8 cellular contexts compared by ENCODE assay signal in the genomic region with DNA sequence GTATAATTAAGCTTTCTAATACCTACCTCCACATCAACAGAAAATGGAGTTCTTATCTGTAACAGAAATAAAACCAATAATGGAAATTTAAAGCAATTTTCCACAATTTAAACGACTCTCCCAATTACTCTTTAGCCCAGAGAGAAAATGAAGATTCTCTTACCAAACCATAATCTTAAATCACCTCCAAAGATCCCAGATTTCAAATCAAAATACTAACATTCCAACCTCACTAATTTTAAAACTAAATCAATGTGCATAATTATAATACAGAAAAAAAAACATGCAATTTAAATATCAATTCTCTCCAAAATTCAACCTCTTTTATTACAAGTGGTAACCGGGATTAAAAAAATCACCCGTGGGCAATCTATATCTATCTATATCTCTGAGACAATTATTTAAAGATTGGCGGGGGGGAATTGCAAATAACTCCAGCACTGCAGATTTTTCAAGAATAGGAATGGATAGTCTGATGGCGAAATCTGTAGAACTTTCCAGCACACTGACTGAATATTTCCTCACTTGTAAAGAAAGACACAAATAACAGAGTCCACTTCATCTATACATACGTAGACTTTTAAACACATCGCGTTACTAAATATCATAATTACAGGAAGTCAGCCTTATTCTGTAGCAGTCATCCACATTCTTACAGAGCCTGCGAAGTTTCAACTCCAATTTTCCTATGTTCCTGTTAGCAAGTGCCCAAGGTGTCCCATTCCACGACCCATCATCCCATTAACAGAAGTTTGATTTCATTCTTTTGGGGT. TPM values are rescaled to one million over a fixed set of nuclear protein-coding genes. Genes with fewer than 3 reads are reported as not detected.
DNase-seq lines count a peak whose midpoint lies in the region; ATAC-seq and TF ChIP-seq lines count a peak whose summit lies in the region.

No MANE protein-coding gene starts in this region.

- CTCF ChIA-PET in WTC11 (lab: Charles Lee), result no interaction called here

- H3K9me3 Mint-ChIP-seq in activated naive CD4-positive, alpha-beta T cell treated with anti-CD3 and anti-CD28 coated beads, Interleukin-2, amount 50 U/mL, for 24 hours, result no peaks in the 10 kb centered on the region
- no peaks in the 10 kb centered on the region for H3K9me3 Mint-ChIP-seq in WTC11

- no peaks in the 10 kb centered on the region for H3K27me3 Mint-ChIP-seq in activated naive CD4-positive, alpha-beta T cell treated with anti-CD3 and anti-CD28 coated beads, Interleukin-2, amount 50 U/mL, for 24 hours
- H3K27me3 Mint-ChIP-seq in WTC11 (ENCODE audit: low read depth), result no peaks in the 10 kb centered on the region; the same call in 1 of the 2 replicates

- H3K36me3 Mint-ChIP-seq in activated naive CD4-positive, alpha-beta T cell treated with anti-CD3 and anti-CD28 coated beads, Interleukin-2, amount 50 U/mL, for 24 hours, result peaks cover 8% of the 10 kb centered on the region
- H3K36me3 Mint-ChIP-seq in WTC11, result peaks cover 15% of the 10 kb centered on the region

- TF ChIP-seq CTCF in WTC11 (IDR thresholded peaks at IDR 0.05), result no peak

- POLR2A ChIA-PET in WTC11 (lab: Charles Lee), result interaction anchor here (0.5 to 0.8 kb wide), 2 partner anchors 104 to 189 kb away, joined by 3 read pairs; no protein-coding TSS in a partner anchor

- ATAC-seq in WTC11 (no peak), GM18519 (IDR thresholded peaks at IDR 0.05; ENCODE audit: low FRiP score, unreplicated experiment) (no peak), GM19397 (IDR thresholded peaks at IDR 0.05; ENCODE audit: unreplicated experiment) (no peak), GM19452 (IDR thresholded peaks at IDR 0.05; ENCODE audit: unreplicated experiment) (no peak)

- H3K4me3 Mint-ChIP-seq in activated naive CD4-positive, alpha-beta T cell treated with anti-CD3 and anti-CD28 coated beads, Interleukin-2, amount 50 U/mL, for 24 hours, result peak overlapping the region; percentile 97
- H3K4me3 Mint-ChIP-seq in WTC11, result peak overlapping the region; percentile 98

- no peak for DNase-seq in activated naive CD4-positive, alpha-beta T cell treated with Interleukin-2 at 50 U/mL for 16 hours
- DNase-seq in WTC11 (ENCODE audit: low spot score) (no peak), glomerular visceral epithelial cell (ENCODE audit: extremely low spot score) (peak; percentile 20), skeletal muscle cell (ENCODE audit: low read depth) (no peak)

- peaks cover 50% of the 10 kb centered on the region for H3K4me1 Mint-ChIP-seq in activated naive CD4-positive, alpha-beta T cell treated with anti-CD3 and anti-CD28 coated beads, Interleukin-2, amount 50 U/mL, for 24 hours
- H3K4me1 Mint-ChIP-seq in WTC11, result peaks cover 32% of the 10 kb centered on the region

- peak overlapping the region; percentile 91 for H3K27ac Mint-ChIP-seq in activated naive CD4-positive, alpha-beta T cell treated with anti-CD3 and anti-CD28 coated beads, Interleukin-2, amount 50 U/mL, for 24 hours
- peak overlapping the region; percentile 83 for H3K27ac Mint-ChIP-seq in WTC11

- peak overlapping the region; percentile 97 for H3K4me3 ChIP-seq in skeletal muscle cell (ENCODE audit: low read depth, low read length)

TF ChIP-seq in WTC11, 78 proteins besides CTCF, POLR2A, EP300 and RAD21:
- TF ChIP-seq, protein P1, sequence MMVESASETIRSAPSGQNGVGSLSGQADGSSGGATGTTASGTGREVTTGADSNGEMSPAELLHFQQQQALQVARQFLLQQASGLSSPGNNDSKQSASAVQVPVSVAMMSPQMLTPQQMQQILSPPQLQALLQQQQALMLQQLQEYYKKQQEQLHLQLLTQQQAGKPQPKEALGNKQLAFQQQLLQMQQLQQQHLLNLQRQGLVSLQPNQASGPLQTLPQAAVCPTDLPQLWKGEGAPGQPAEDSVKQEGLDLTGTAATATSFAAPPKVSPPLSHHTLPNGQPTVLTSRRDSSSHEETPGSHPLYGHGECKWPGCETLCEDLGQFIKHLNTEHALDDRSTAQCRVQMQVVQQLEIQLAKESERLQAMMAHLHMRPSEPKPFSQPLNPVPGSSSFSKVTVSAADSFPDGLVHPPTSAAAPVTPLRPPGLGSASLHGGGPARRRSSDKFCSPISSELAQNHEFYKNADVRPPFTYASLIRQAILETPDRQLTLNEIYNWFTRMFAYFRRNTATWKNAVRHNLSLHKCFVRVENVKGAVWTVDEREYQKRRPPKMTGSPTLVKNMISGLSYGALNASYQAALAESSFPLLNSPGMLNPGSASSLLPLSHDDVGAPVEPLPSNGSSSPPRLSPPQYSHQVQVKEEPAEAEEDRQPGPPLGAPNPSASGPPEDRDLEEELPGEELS (CRISPR knock-in tag; IDR thresholded peaks at IDR 0.05), result no peak
- TF ChIP-seq ETV6 (CRISPR knock-in tag; IDR thresholded peaks at IDR 0.05) (no peak), TEAD4 (CRISPR knock-in tag; IDR thresholded peaks at IDR 0.05) (no peak), KAT7 (CRISPR knock-in tag; IDR thresholded peaks at IDR 0.05; ENCODE audit: borderline replicate concordance) (no peak), ATF1 (CRISPR knock-in tag; IDR thresholded peaks at IDR 0.05) (no peak), ZNF423 (CRISPR knock-in tag; IDR thresholded peaks at IDR 0.05) (no peak), PRDM15 (CRISPR knock-in tag; IDR thresholded peaks at IDR 0.05) (no peak), ZNF281 (CRISPR knock-in tag; IDR thresholded peaks at IDR 0.05) (no peak), JAZF1 (CRISPR knock-in tag; IDR thresholded peaks at IDR 0.05) (no peak)
- TF ChIP-seq, protein P2, sequence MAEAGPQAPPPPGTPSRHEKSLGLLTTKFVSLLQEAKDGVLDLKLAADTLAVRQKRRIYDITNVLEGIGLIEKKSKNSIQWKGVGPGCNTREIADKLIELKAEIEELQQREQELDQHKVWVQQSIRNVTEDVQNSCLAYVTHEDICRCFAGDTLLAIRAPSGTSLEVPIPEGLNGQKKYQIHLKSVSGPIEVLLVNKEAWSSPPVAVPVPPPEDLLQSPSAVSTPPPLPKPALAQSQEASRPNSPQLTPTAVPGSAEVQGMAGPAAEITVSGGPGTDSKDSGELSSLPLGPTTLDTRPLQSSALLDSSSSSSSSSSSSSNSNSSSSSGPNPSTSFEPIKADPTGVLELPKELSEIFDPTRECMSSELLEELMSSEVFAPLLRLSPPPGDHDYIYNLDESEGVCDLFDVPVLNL (CRISPR knock-in tag; IDR thresholded peaks at IDR 0.05; ENCODE audit: borderline replicate concordance, low read depth), result no peak
- TF ChIP-seq, protein P3, sequence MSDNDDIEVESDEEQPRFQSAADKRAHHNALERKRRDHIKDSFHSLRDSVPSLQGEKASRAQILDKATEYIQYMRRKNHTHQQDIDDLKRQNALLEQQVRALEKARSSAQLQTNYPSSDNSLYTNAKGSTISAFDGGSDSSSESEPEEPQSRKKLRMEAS (CRISPR knock-in tag; IDR thresholded peaks at IDR 0.05), result no peak
- TF ChIP-seq, protein P4, sequence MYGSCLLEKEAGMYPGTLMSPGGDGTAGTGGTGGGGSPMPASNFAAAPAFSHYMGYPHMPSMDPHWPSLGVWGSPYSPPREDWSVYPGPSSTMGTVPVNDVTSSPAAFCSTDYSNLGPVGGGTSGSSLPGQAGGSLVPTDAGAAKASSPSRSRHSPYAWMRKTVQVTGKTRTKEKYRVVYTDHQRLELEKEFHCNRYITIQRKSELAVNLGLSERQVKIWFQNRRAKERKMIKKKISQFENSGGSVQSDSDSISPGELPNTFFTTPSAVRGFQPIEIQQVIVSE (CRISPR knock-in tag; IDR thresholded peaks at IDR 0.05; ENCODE audit: borderline replicate concordance), result no peak

RNA-seq across cellular contexts. Expression of gene HERC4, which starts 1.3 kb away (rescaled TPM):
- total RNA-seq in WTC11 (2021), result 39.4 to 41.3 TPM (median 41.1 TPM) in 3 replicates

RNA-seq across cellular contexts. Expression of gene MYPN, which starts 35.5 kb away (rescaled TPM):
- total RNA-seq in WTC11 (2021), result 0.05 TPM in 1 of 3 replicates, not detected in the others
